In genomic region chr6:36423101-36423824, GRCh38 we compare ENCODE assay signal across 1 cellular context.
TF ChIP-seq lines count a peak whose summit lies in the region.

No MANE protein-coding gene starts in this region.

TF ChIP-seq in HepG2, 621 proteins besides CTCF, POLR2A, EP300 and RAD21 (continued from another document and continues in another):
- TF ChIP-seq KIAA2018 (CRISPR knock-in tag; IDR thresholded peaks at IDR 0.05; ENCODE audit: borderline replicate concordance) (no peak), ZNF580 (CRISPR knock-in tag; IDR thresholded peaks at IDR 0.05; ENCODE audit: borderline replicate concordance, low read depth) (peak; percentile 86; the same call in 1 of the 2 replicates), EEA1 (CRISPR knock-in tag; IDR thresholded peaks at IDR 0.05; ENCODE audit: borderline replicate concordance) (peak; percentile 81; the same call in 1 of the 2 replicates), ZNF574 (CRISPR knock-in tag; IDR thresholded peaks at IDR 0.05) (peak; percentile 83), AGO2 (optimal IDR thresholded peaks at IDR 0.05; ENCODE audit: low read depth, low read length) (peak; percentile 36), HNRNPUL1 (IDR thresholded peaks at IDR 0.05; ENCODE audit: low read depth, low read length) (no peak), CREBL2 (CRISPR knock-in tag; IDR thresholded peaks at IDR 0.05; ENCODE audit: borderline replicate concordance) (no peak), SP140L (CRISPR knock-in tag; IDR thresholded peaks at IDR 0.05; ENCODE audit: borderline replicate concordance) (peak; percentile 26; the same call in 1 of the 2 replicates), MLLT10 (CRISPR knock-in tag; IDR thresholded peaks at IDR 0.05) (no peak), NCOA2 (CRISPR knock-in tag; IDR thresholded peaks at IDR 0.05) (peak; percentile 34; the same call in 1 of the 2 replicates), ARNT2 (CRISPR knock-in tag; IDR thresholded peaks at IDR 0.05; ENCODE audit: low read depth) (peak; percentile 90), GRHL1 (CRISPR knock-in tag; conservative IDR thresholded peaks at IDR 0.05) (no peak), SKIL (CRISPR knock-in tag; IDR thresholded peaks at IDR 0.05; ENCODE audit: borderline replicate concordance) (no peak), KAT2B (IDR thresholded peaks at IDR 0.05; ENCODE audit: borderline replicate concordance, low read depth, low read length) (no peak), EHMT2 (IDR thresholded peaks at IDR 0.05; ENCODE audit: borderline replicate concordance, low read depth, low read length) (no peak), ZNF768 (CRISPR knock-in tag; IDR thresholded peaks at IDR 0.05) (peak; percentile 59; the same call in 1 of the 2 replicates), ZC3H13 (CRISPR knock-in tag; IDR thresholded peaks at IDR 0.05) (peak; percentile 73; the same call in 1 of the 2 replicates), ZNF354B (CRISPR knock-in tag; IDR thresholded peaks at IDR 0.05) (peak; percentile 29; the same call in 1 of the 2 replicates), TFE3 (CRISPR knock-in tag; IDR thresholded peaks at IDR 0.05) (peak; percentile 82), GFI1 (CRISPR knock-in tag; IDR thresholded peaks at IDR 0.05; ENCODE audit: borderline replicate concordance) (peak; percentile 84), SETDB1 (CRISPR knock-in tag; IDR thresholded peaks at IDR 0.05; ENCODE audit: borderline replicate concordance) (no peak), SNRNP70 (IDR thresholded peaks at IDR 0.05; ENCODE audit: low read depth, low read length) (no peak), REXO4 (CRISPR knock-in tag; IDR thresholded peaks at IDR 0.05; ENCODE audit: borderline replicate concordance) (no peak), SCMH1 (CRISPR knock-in tag; IDR thresholded peaks at IDR 0.05; ENCODE audit: borderline replicate concordance) (no peak), ZNF747 (CRISPR knock-in tag; IDR thresholded peaks at IDR 0.05; ENCODE audit: borderline replicate concordance) (peak; percentile 78; the same call in 1 of the 2 replicates), ZNF614 (CRISPR knock-in tag; IDR thresholded peaks at IDR 0.05; ENCODE audit: borderline replicate concordance) (peak; percentile 80; the same call in 1 of the 2 replicates), SAFB2 (CRISPR knock-in tag; IDR thresholded peaks at IDR 0.05; ENCODE audit: borderline replicate concordance, low read depth) (peak; percentile 93; the same call in 1 of the 2 replicates), SOX5 (CRISPR knock-in tag; IDR thresholded peaks at IDR 0.05; ENCODE audit: borderline replicate concordance) (peak; percentile 71), CENPBD1 (CRISPR knock-in tag; IDR thresholded peaks at IDR 0.05; ENCODE audit: borderline replicate concordance, low read depth) (no peak; the same call in 1 of the 2 replicates), ZNF841 (CRISPR knock-in tag; IDR thresholded peaks at IDR 0.05; ENCODE audit: borderline replicate concordance) (no peak), HNRNPH1 (optimal IDR thresholded peaks at IDR 0.05; ENCODE audit: low read depth, low read length) (no peak), AHDC1 (CRISPR knock-in tag; IDR thresholded peaks at IDR 0.05; ENCODE audit: borderline replicate concordance) (no peak; the same call in 1 of the 2 replicates)
